Comparison of ENCODE assay signal across 25 cellular contexts in genomic region chr19:3919793-3920192, GRCh38. TPM values are rescaled to one million over a fixed set of nuclear protein-coding genes. Genes with fewer than 3 reads are reported as not detected.
"Had no signal": no experiment of that assay in that cellular context is flagged by ENCODE, and none has a peak within 500 bp of the region (broad histone marks: within the 10 kb centered on the region; RNA-seq: fewer than 3 reads in every experiment).

No MANE protein-coding gene starts in this region.

- DNase-seq: Karpas-422, KG1, MG63, NCI-H1092, NCI-H1105 treated with DMSO at 0.1 percent for 48 hours, NCI-H1417 treated with DMSO at 0.1 percent for 48 hours, NCI-H146, NCI-H1694 treated with DMSO at 0.1 percent for 48 hours, NCI-H1930, NCI-H2081, NCI-H2171, NCI-H226, NCI-H446, NCI-H510A, NCI-H524 treated with DMSO at 0.1 percent for 48 hours, NCI-H69, NCI-H774, Right ventricle myocardium superior, RPMI8226, SIG-M5 had no signal

- H3K27me3 ChIP-seq: MG63, SJSA1 had no signal

- H3K4me3 ChIP-seq: MG63, SJSA1, SK-N-MC had no signal

- FAIRE-seq: HTR-8/SVneo, RCC 7860 had no signal

- H3K9me3 ChIP-seq: MG63 had no signal

- H3K36me3 ChIP-seq: MG63, SJSA1 had no signal

- H3K27ac ChIP-seq: HL-60, SJSA1, SK-N-MC had no signal

- H3K4me1 ChIP-seq: SJSA1 had no signal

RNA-seq across cellular contexts. Expression of gene NMRK2, which starts 13.1 kb away (rescaled TPM):
- total RNA-seq: SJSA1 had no signal

RNA-seq across cellular contexts. Expression of gene ATCAY, which starts 39.3 kb away (rescaled TPM):
- total RNA-seq: Right ventricle myocardium superior had no signal

RNA-seq across cellular contexts. Expression of gene ZFR2, which starts 51.0 kb away (rescaled TPM):
- total RNA-seq: Right ventricle myocardium superior, SJSA1 had no signal
